ENCODE assay signal across 10 cellular contexts in genomic region chr1:224185208-224185607, GRCh38. TPM values are rescaled to one million over a fixed set of nuclear protein-coding genes. Genes with fewer than 3 reads are reported as not detected.
A peak's percentile ranks its signal among the peaks of the same experiment; 100 is the strongest.
DNase-seq lines count a peak whose midpoint lies in the region; ATAC-seq and TF ChIP-seq lines count a peak whose summit lies in the region.
"Had no signal": no experiment of that assay in that cellular context is flagged by ENCODE, and none has a peak within 500 bp of the region (broad histone marks: within the 10 kb centered on the region; RNA-seq: fewer than 3 reads in every experiment).

No MANE protein-coding gene starts in this region.

- H3K36me3 Mint-ChIP-seq in CD14-positive monocyte (peaks cover 12 to 26% of the 10 kb centered on the region in 2 donors), GM23338 (ENCODE audit: low read depth) (peaks cover 29% of the 10 kb centered on the region), natural killer cell (no peaks in the 10 kb centered on the region)
- peaks cover 16 to 31% of the 10 kb centered on the region in 2 donors for H3K36me3 Mint-ChIP-seq in activated naive CD4-positive, alpha-beta T cell treated with anti-CD3 and anti-CD28 coated beads, Interleukin-2, amount 50 U/mL, for 72 hours

- peaks cover 0 to 1% (median 0%) of the 10 kb centered on the region in 3 donors for H3K27me3 Mint-ChIP-seq in CD14-positive monocyte (ENCODE audit: low read depth in 3 of 3)
- H3K27me3 Mint-ChIP-seq in GM23338 (ENCODE audit: insufficient read depth, low read depth, poor library complexity): peaks cover 11% of the 10 kb centered on the region
- no peaks in the 10 kb centered on the region for H3K27me3 Mint-ChIP-seq in natural killer cell (ENCODE audit: low read depth in 2 of 2)

- H4K20me1 ChIP-seq in GM23338 (replicated peaks; ENCODE audit: insufficient read depth): peaks cover 10% of the 10 kb centered on the region

- H3K27me3 ChIP-seq in GM23338 (ENCODE audit: insufficient read depth): no peaks in the 10 kb centered on the region
- H3K27me3 ChIP-seq in aorta (ENCODE audit: control insufficient read depth in 1 of 2, insufficient read depth in 2 of 2, low read length in 1 of 2): no peaks in the 10 kb centered on the region

- peaks cover 66% of the 10 kb centered on the region for H3K79me2 ChIP-seq in GM23338 (replicated peaks; ENCODE audit: insufficient read depth)

- H3K36me3 ChIP-seq in GM23338 (ENCODE audit: insufficient read depth): no peaks in the 10 kb centered on the region; the same call in 1 of the 2 replicates
- no peaks in the 10 kb centered on the region for H3K36me3 ChIP-seq in aorta (ENCODE audit: control insufficient read depth in 1 of 2, insufficient read depth in 2 of 2, low read length in 1 of 2)

- peaks cover 20% of the 10 kb centered on the region for H3F3A ChIP-seq in GM23338 (replicated peaks; ENCODE audit: low read depth)

- DNase-seq in CD14-positive monocyte (ENCODE audit: low spot score) (no peak), GM23338 (ENCODE audit: low spot score) (no peak), natural killer cell (no peak), GOT3 (lab: John Stamatoyannopoulos, UW) (no peak), aorta (no peak), GM10266 (ENCODE audit: extremely low spot score) (no peak), hypothalamus (lab: John Stamatoyannopoulos, UW) (no peak)
- peak in 1 of 2 donors; percentile 47 for DNase-seq in activated naive CD4-positive, alpha-beta T cell treated with anti-CD3 and anti-CD28 coated beads, Interleukin-2, amount 50 U/mL, for 72 hours (ENCODE audit: low spot score in 2 of 2)
- DNase-seq: activated CD4-positive, alpha-beta T cell treated with anti-CD3 and anti-CD28 coated beads, Interleukin-2, amount 50 U/mL, for 1 hour; NCI-H1092 had no signal

- no peaks in the 10 kb centered on the region for H3K9me2 ChIP-seq in GM23338 (ENCODE audit: insufficient read depth)

- H3K4me2 ChIP-seq in GM23338: 0 out of 2 replicates have a peak overlapping the region, but pooled peaks have one; percentile 20

- H3K4me1 ChIP-seq in GM23338 (ENCODE audit: insufficient read depth): peaks cover 15% of the 10 kb centered on the region; the same call in 1 of the 2 replicates
- H3K4me1 ChIP-seq in aorta (ENCODE audit: control insufficient read depth in 1 of 2, insufficient read depth in 2 of 2, low read length in 2 of 2): no peaks in the 10 kb centered on the region

- H3K27ac Mint-ChIP-seq in CD14-positive monocyte (peak overlapping the region in 4 of 7 donors; percentile 38 to 79 (median 64)), GM23338 (no peak overlapping the region), natural killer cell (peak overlapping the region; percentile 78 to 82)
- peak overlapping the region; percentile 70 to 90 for H3K27ac Mint-ChIP-seq in activated naive CD4-positive, alpha-beta T cell treated with anti-CD3 and anti-CD28 coated beads, Interleukin-2, amount 50 U/mL, for 72 hours

- peak overlapping the region in 1 of 2 donors; percentile 81 for H3K4me3 Mint-ChIP-seq in CD14-positive monocyte
- peak overlapping the region; percentile 84 for H3K4me3 Mint-ChIP-seq in GM23338
- H3K4me3 Mint-ChIP-seq in natural killer cell: peak overlapping the region; percentile 82

- ATAC-seq in GM23338 (no peak), natural killer cell (no peak), aorta (ENCODE audit: low FRiP score) (no peak)
- no peak for ATAC-seq in activated naive CD4-positive, alpha-beta T cell treated with anti-CD3 and anti-CD28 coated beads, Interleukin-2, amount 50 U/mL, for 72 hours

- H3K9me3 Mint-ChIP-seq in CD14-positive monocyte: no peaks in the 10 kb centered on the region
- no peaks in the 10 kb centered on the region for H3K9me3 Mint-ChIP-seq in GM23338
- no peaks in the 10 kb centered on the region for H3K9me3 Mint-ChIP-seq in activated naive CD4-positive, alpha-beta T cell treated with anti-CD3 and anti-CD28 coated beads, Interleukin-2, amount 50 U/mL, for 72 hours
- H3K9me3 Mint-ChIP-seq in natural killer cell: no peaks in the 10 kb centered on the region

- H2AFZ ChIP-seq in GM23338: no peak overlapping the region

- no peaks in the 10 kb centered on the region for H3K9me3 ChIP-seq in aorta (ENCODE audit: control insufficient read depth, low read length)

- WGBS in aorta, 2 donors: 88 to 89% methylated on average over 8 of the region's 8 CpGs

- intact Hi-C loops in CD14-positive monocyte (cut with micrococcal nuclease): no loop called here
- intact Hi-C loops in natural killer cell (cut with micrococcal nuclease): no loop called here
- intact Hi-C loops in aorta (cut with DNase I): no loop called here

- H3K4me3 ChIP-seq in GM23338 (no peak overlapping the region), aorta (ENCODE audit: low read length in 2 of 2) (no peak overlapping the region)

- H3K27ac ChIP-seq in GM23338 (ENCODE audit: low read depth): no peak overlapping the region
- H3K27ac ChIP-seq in aorta (ENCODE audit: low read depth in 1 of 2, low read length in 2 of 2): no peak overlapping the region

- H3K4me1 Mint-ChIP-seq in CD14-positive monocyte: peaks cover 39% of the 10 kb centered on the region
- H3K4me1 Mint-ChIP-seq in GM23338: peaks cover 20% of the 10 kb centered on the region
- H3K4me1 Mint-ChIP-seq in natural killer cell: peaks cover 15 to 35% of the 10 kb centered on the region in 2 donors

- no peak for TF ChIP-seq CTCF in CD14-positive monocyte (IDR thresholded peaks at IDR 0.05)
- TF ChIP-seq CTCF in GM23338 (conservative IDR thresholded peaks at IDR 0.05; ENCODE audit: low read depth in 2 of 2): no peak
- no peak for TF ChIP-seq CTCF in natural killer cell (IDR thresholded peaks at IDR 0.05)
- TF ChIP-seq CTCF in GM10266 (IDR thresholded peaks at IDR 0.05; ENCODE audit: control insufficient read depth, insufficient read depth, low read depth, missing control alignments): no peak

TF ChIP-seq in GM23338, 12 proteins besides CTCF, POLR2A, EP300 and RAD21 (continues in another document):
- no peak for TF ChIP-seq JUNB (IDR thresholded peaks at IDR 0.05; ENCODE audit: unreplicated experiment)
- TF ChIP-seq STAT1 (IDR thresholded peaks at IDR 0.05; ENCODE audit: unreplicated experiment): no peak
- TF ChIP-seq ZNF462 (CRISPR knock-in tag; IDR thresholded peaks at IDR 0.05): no peak

RNA-seq across cellular contexts. Expression of gene DEGS1, which starts 2.2 kb away (rescaled TPM):
- 100 to 1,000 TPM; 118 to 137 TPM for polyA plus RNA-seq in CD14-positive monocyte
- 59.8 and 67.9 TPM in 2 replicates for total RNA-seq in GM23338 (2014; rRNA removed; shearing (Covaris generic))
- polyA plus RNA-seq in GM23338 (2016; fragmentation: Nextera tagmentation; extraction: Ambion mirVana): 42.5 and 45.7 TPM in 2 replicates
- 10 to 100 TPM; 10.5 to 38.3 TPM for total RNA-seq in activated naive CD4-positive, alpha-beta T cell treated with anti-CD3 and anti-CD28 coated beads, Interleukin-2, amount 50 U/mL, for 72 hours
- total RNA-seq in natural killer cell: 10 to 100 TPM; 28.6 to 29.2 (median 28.6) TPM
- 10 to 100 TPM; 75.1 to 77.5 TPM for total RNA-seq in aorta
- polyA plus RNA-seq in aorta: 10 to 100 TPM; 69.1 to 70.5 TPM
